In genomic region chr12:4032906-4033628, GRCh38 we compare ENCODE assay signal across 16 cellular contexts.
DNase-seq lines count a peak whose midpoint lies in the region; ATAC-seq and TF ChIP-seq lines count a peak whose summit lies in the region.
"Had no signal": no experiment of that assay in that cellular context is flagged by ENCODE, and none has a peak within 500 bp of the region (broad histone marks: within the 10 kb centered on the region; RNA-seq: fewer than 3 reads in every experiment).

No MANE protein-coding gene starts in this region.

- no peaks in the 10 kb centered on the region for H3K9me3 ChIP-seq in MG63
- H3K9me3 ChIP-seq in esophagus (ENCODE audit: control insufficient read depth in 2 of 2, insufficient read depth in 1 of 2, low read depth in 1 of 2, low read length in 1 of 2) = no peaks in the 10 kb centered on the region
- H3K9me3 ChIP-seq in upper lobe of left lung = no peaks in the 10 kb centered on the region
- H3K9me3 ChIP-seq in sigmoid colon = no peaks in the 10 kb centered on the region
- H3K9me3 ChIP-seq: breast epithelium, suprapubic skin had no signal

- TF ChIP-seq EP300 in upper lobe of left lung (IDR thresholded peaks at IDR 0.05) = no peak
- TF ChIP-seq EP300 in sigmoid colon (IDR thresholded peaks at IDR 0.05) = no peak

- no peak overlapping the region for H2AK5ac ChIP-seq in mesendoderm (ENCODE audit: low read length)

- H3K27ac ChIP-seq in esophagus (ENCODE audit: low read depth in 2 of 2, low read length in 1 of 2) (peak overlapping the region; percentile 9 to 24), mesendoderm (ENCODE audit: low read depth, low read length) (no peak overlapping the region), upper lobe of left lung (peak overlapping the region in 1 of 4 donors; percentile 31), sigmoid colon (peak overlapping the region in 1 of 4 donors; percentile 2)
- H3K27ac ChIP-seq: suprapubic skin had no signal

- H3K4me1 ChIP-seq in esophagus (ENCODE audit: control insufficient read depth in 2 of 2, insufficient read depth in 2 of 2, low read length in 1 of 2) = peaks cover 2 to 8% of the 10 kb centered on the region in 2 donors
- peaks cover 6% of the 10 kb centered on the region for H3K4me1 ChIP-seq in mesendoderm (ENCODE audit: control insufficient read depth, low read depth, low read length)
- peaks cover 11 to 22% (median 17%) of the 10 kb centered on the region in 4 donors for H3K4me1 ChIP-seq in upper lobe of left lung
- peaks cover 0 to 14% (median 12%) of the 10 kb centered on the region in 4 donors for H3K4me1 ChIP-seq in sigmoid colon

- CTCF ChIA-PET in activated naive CD4-positive, alpha-beta T cell treated with anti-CD3 and anti-CD28 coated beads, Interleukin-2, amount 10 ng/mL, durations not matched to agents 7 days and 5 days (lab: Charles Lee) = no interaction called here

- H3K4me3 ChIP-seq in MG63 (no peak overlapping the region), esophagus (ENCODE audit: low read depth in 1 of 2, low read length in 2 of 2) (no peak overlapping the region), mesendoderm (ENCODE audit: low read length) (no peak overlapping the region), upper lobe of left lung (no peak overlapping the region), sigmoid colon (no peak overlapping the region)
- H3K4me3 ChIP-seq: breast epithelium, suprapubic skin had no signal

- no peak overlapping the region for H3K56ac ChIP-seq in mesendoderm (ENCODE audit: low read length)

- H3K27ac Mint-ChIP-seq in activated naive CD4-positive, alpha-beta T cell treated with anti-CD3 and anti-CD28 coated beads, Interleukin-2, amount 10 ng/mL, durations not matched to agents 7 days and 5 days = no peak overlapping the region
- H3K27ac Mint-ChIP-seq: T-helper 1 cell treated with Interleukin-12 subunit alpha and Interleukin-12 subunit beta and Interleukin-4 antibody, amounts not matched to agents 30 μg/mL and 1 μg/mL, for 36 hours had no signal

- H2BK15ac ChIP-seq in mesendoderm (replicated peaks; ENCODE audit: low read depth) = no peak overlapping the region

- H4K5ac ChIP-seq in mesendoderm (ENCODE audit: low read length) = no peak overlapping the region

- H3K36me3 Mint-ChIP-seq in activated naive CD4-positive, alpha-beta T cell treated with anti-CD3 and anti-CD28 coated beads, Interleukin-2, amount 10 ng/mL, durations not matched to agents 7 days and 5 days = no peaks in the 10 kb centered on the region

- no peak overlapping the region for H3K4me3 Mint-ChIP-seq in activated naive CD4-positive, alpha-beta T cell treated with anti-CD3 and anti-CD28 coated beads, Interleukin-2, amount 10 ng/mL, durations not matched to agents 7 days and 5 days
- H3K4me3 Mint-ChIP-seq: T-helper 1 cell treated with Interleukin-12 subunit alpha and Interleukin-12 subunit beta and Interleukin-4 antibody, amounts not matched to agents 30 μg/mL and 1 μg/mL, for 36 hours had no signal

- H3K79me2 ChIP-seq in mesendoderm (ENCODE audit: control insufficient read depth, insufficient read depth, low read length) = no peaks in the 10 kb centered on the region

- 51 to 59% methylated on average over 5 of the region's 5 CpGs for WGBS in esophagus, 2 donors
- WGBS in mesendoderm (ENCODE audit: extremely low coverage, insufficient coverage, low lambda C conversion rate) = no CpG with 5 or more reads among the region's 5 CpGs
- WGBS in upper lobe of left lung, 2 donors = 79 to 84% methylated on average over 5 of the region's 5 CpGs
- 78 to 80% methylated on average over 5 of the region's 5 CpGs for WGBS in sigmoid colon, 2 donors

- no peaks in the 10 kb centered on the region for H3K27me3 ChIP-seq in MG63
- no peaks in the 10 kb centered on the region for H3K27me3 ChIP-seq in esophagus (ENCODE audit: control insufficient read depth in 1 of 2, insufficient read depth in 2 of 2, low read length in 2 of 2)
- no peaks in the 10 kb centered on the region for H3K27me3 ChIP-seq in mesendoderm (ENCODE audit: insufficient read depth, low read length, poor library complexity)
- H3K27me3 ChIP-seq in upper lobe of left lung = no peaks in the 10 kb centered on the region
- no peaks in the 10 kb centered on the region for H3K27me3 ChIP-seq in sigmoid colon
- H3K27me3 ChIP-seq: breast epithelium, suprapubic skin had no signal

- TF ChIP-seq POLR2A in upper lobe of left lung (IDR thresholded peaks at IDR 0.05) (no peak), sigmoid colon (IDR thresholded peaks at IDR 0.05) (no peak)

- ATAC-seq in upper lobe of left lung (ENCODE audit: low FRiP score in 2 of 2) = no peak

- H3K4ac ChIP-seq in mesendoderm (ENCODE audit: low read depth, low read length) = no peak overlapping the region

- intact Hi-C loops in sigmoid colon (cut with DNase I) = loop anchor here (5.0 kb wide), 2 partner anchors 161 to 289 kb away; partner anchors contain the start of genes PARP11 and TIGAR

- peak; percentile 43 for DNase-seq in AG08395 (ENCODE audit: low spot score)
- peak; percentile 51 for DNase-seq in MG63
- no peak for DNase-seq in mesendoderm
- DNase-seq in upper lobe of left lung = no peak
- no peak for DNase-seq in occipital lobe (lab: John Stamatoyannopoulos, UW)
- DNase-seq in activated naive CD4-positive, alpha-beta T cell treated with anti-CD3 and anti-CD28 coated beads, Interleukin-2, amount 10 ng/mL, durations not matched to agents 7 days and 5 days = no peak
- DNase-seq in sigmoid colon = no peak
- DNase-seq: activated naive CD4-positive, alpha-beta T cell treated with Interleukin-2 at 50 U/mL for 16 hours; GF-D8; NCI-H2029; NCI-H774; posterior cingulate gyrus had no signal

- H3K9ac ChIP-seq in mesendoderm (ENCODE audit: low read length) = no peak overlapping the region

- H3K4me2 ChIP-seq in mesendoderm (ENCODE audit: low read length) = no peak overlapping the region

- H2BK120ac ChIP-seq in mesendoderm (ENCODE audit: low read depth, low read length) = no peak overlapping the region

- peak overlapping the region; percentile 23 for H3K18ac ChIP-seq in mesendoderm (ENCODE audit: low read length)

- H3K36me3 ChIP-seq in MG63 (no peaks in the 10 kb centered on the region), esophagus (ENCODE audit: control insufficient read depth in 2 of 2, insufficient read depth in 2 of 2, low read length in 1 of 2) (no peaks in the 10 kb centered on the region), mesendoderm (ENCODE audit: control insufficient read depth, insufficient read depth, low read length) (no peaks in the 10 kb centered on the region), upper lobe of left lung (no peaks in the 10 kb centered on the region), sigmoid colon (no peaks in the 10 kb centered on the region)
- H3K36me3 ChIP-seq: breast epithelium, suprapubic skin had no signal

- no peak for TF ChIP-seq CTCF in upper lobe of left lung (IDR thresholded peaks at IDR 0.05)
- TF ChIP-seq CTCF in sigmoid colon (IDR thresholded peaks at IDR 0.05) = no peak

- H3K27me3 Mint-ChIP-seq in activated naive CD4-positive, alpha-beta T cell treated with anti-CD3 and anti-CD28 coated beads, Interleukin-2, amount 10 ng/mL, durations not matched to agents 7 days and 5 days = peaks cover 34% of the 10 kb centered on the region

- no peak overlapping the region for H4K8ac ChIP-seq in mesendoderm (ENCODE audit: low read depth, low read length)

- no peaks in the 10 kb centered on the region for H3K79me1 ChIP-seq in mesendoderm (ENCODE audit: low read length)

- H3K9me3 Mint-ChIP-seq in activated naive CD4-positive, alpha-beta T cell treated with anti-CD3 and anti-CD28 coated beads, Interleukin-2, amount 10 ng/mL, durations not matched to agents 7 days and 5 days = no peaks in the 10 kb centered on the region
- H3K9me3 Mint-ChIP-seq: T-helper 1 cell treated with Interleukin-12 subunit alpha and Interleukin-12 subunit beta and Interleukin-4 antibody, amounts not matched to agents 30 μg/mL and 1 μg/mL, for 36 hours had no signal

- peaks cover 19% of the 10 kb centered on the region for H3K4me1 Mint-ChIP-seq in activated naive CD4-positive, alpha-beta T cell treated with anti-CD3 and anti-CD28 coated beads, Interleukin-2, amount 10 ng/mL, durations not matched to agents 7 days and 5 days

- H3K23ac ChIP-seq in mesendoderm (ENCODE audit: low read length) = no peak overlapping the region

- no peak overlapping the region for H2BK5ac ChIP-seq in mesendoderm (ENCODE audit: low read length)

Comparison
In these comparisons a context has a peak if more than half of its experiments do, and no peak if none do; other contexts are left out.
1. DNase-seq: peak in AG08395 (single experiment) and MG63 (single experiment); none in mesendoderm (single experiment), upper lobe of left lung (0 of 2), occipital lobe (single experiment), activated naive CD4-positive, alpha-beta T cell treated with anti-CD3 and anti-CD28 coated beads, Interleukin-2, amount 10 ng/mL, durations not matched to agents 7 days and 5 days (single experiment) and sigmoid colon (single experiment).